Comparison of ENCODE assay signal across 8 cellular contexts in genomic region chr17:58416937-58417299, GRCh38. TPM values are rescaled to one million over a fixed set of nuclear protein-coding genes. Genes with fewer than 3 reads are reported as not detected.
DNase-seq lines count a peak whose midpoint lies in the region; ATAC-seq and TF ChIP-seq lines count a peak whose summit lies in the region.
"Had no signal": no experiment of that assay in that cellular context is flagged by ENCODE, and none has a peak within 500 bp of the region (broad histone marks: within the 10 kb centered on the region; RNA-seq: fewer than 3 reads in every experiment).

No MANE protein-coding gene starts in this region.

- TF ChIP-seq POLR2A in lower leg skin (IDR thresholded peaks at IDR 0.05) = no peak

- TF ChIP-seq CTCF in kidney epithelial cell (IDR thresholded peaks at IDR 0.05; ENCODE audit: insufficient read depth, low read length, poor library complexity, severe bottlenecking) (no peak), lower leg skin (IDR thresholded peaks at IDR 0.05) (no peak)

- H3K4me3 ChIP-seq in adipocyte (ENCODE audit: low read length) = no peak overlapping the region
- peak overlapping the region; percentile 49 for H3K4me3 ChIP-seq in kidney epithelial cell (ENCODE audit: low read depth, low read length)
- no peak overlapping the region for H3K4me3 ChIP-seq in lower leg skin (ENCODE audit: low read depth, poor library complexity, severe bottlenecking)

- H3K4me3 Mint-ChIP-seq in stimulated activated memory B cell treated with anti-CD40 and anti-IgM and Interleukin-4, amounts not matched to agents 10 μg/mL and 1 μg/mL and 100 μg/mL, for 72 hours = no peak overlapping the region

- WGBS in lower leg skin, 2 donors = 30 to 38% methylated on average over 6 of the region's 6 CpGs

- H3K9ac ChIP-seq in adipocyte (ENCODE audit: low read length) = peak overlapping the region; percentile 30

- DNase-seq in HuH-7.5 (ENCODE audit: low spot score) (peak; percentile 3), adipocyte (ENCODE audit: low read depth) (no peak), kidney epithelial cell (ENCODE audit: low read depth) (no peak), lower leg skin (ENCODE audit: low spot score in 2 of 2) (no peak), mucosa of gallbladder (ENCODE audit: low spot score) (no peak)
- DNase-seq: activated gamma-delta T cell had no signal

- H3K9me3 ChIP-seq in adipocyte (ENCODE audit: control insufficient read depth, low read length) = no peaks in the 10 kb centered on the region

- H3K27me3 Mint-ChIP-seq in stimulated activated memory B cell treated with anti-CD40 and anti-IgM and Interleukin-4, amounts not matched to agents 10 μg/mL and 1 μg/mL and 100 μg/mL, for 72 hours = no peaks in the 10 kb centered on the region

- H3K4me1 ChIP-seq in adipocyte (ENCODE audit: control insufficient read depth, insufficient read depth, low read length) = peaks cover 2% of the 10 kb centered on the region

- H3K36me3 Mint-ChIP-seq in stimulated activated memory B cell treated with anti-CD40 and anti-IgM and Interleukin-4, amounts not matched to agents 10 μg/mL and 1 μg/mL and 100 μg/mL, for 72 hours = no peaks in the 10 kb centered on the region

- H3K36me3 ChIP-seq in adipocyte (ENCODE audit: control insufficient read depth, insufficient read depth, low read length, severe bottlenecking) (no peaks in the 10 kb centered on the region), kidney epithelial cell (ENCODE audit: control insufficient read depth, insufficient read depth, low read length) (no peaks in the 10 kb centered on the region)

- H3K4me1 Mint-ChIP-seq in stimulated activated memory B cell treated with anti-CD40 and anti-IgM and Interleukin-4, amounts not matched to agents 10 μg/mL and 1 μg/mL and 100 μg/mL, for 72 hours = peaks cover 20% of the 10 kb centered on the region

- H3K9me3 Mint-ChIP-seq in stimulated activated memory B cell treated with anti-CD40 and anti-IgM and Interleukin-4, amounts not matched to agents 10 μg/mL and 1 μg/mL and 100 μg/mL, for 72 hours = no peaks in the 10 kb centered on the region

- ATAC-seq in stimulated activated memory B cell treated with anti-CD40 and anti-IgM and Interleukin-4, amounts not matched to agents 10 μg/mL and 1 μg/mL and 100 μg/mL, for 72 hours = no peak
- no peak for ATAC-seq in HG02678 (IDR thresholded peaks at IDR 0.05; ENCODE audit: unreplicated experiment)

- peaks cover 12% of the 10 kb centered on the region for H3K27me3 ChIP-seq in adipocyte (replicated peaks; ENCODE audit: control insufficient read depth, insufficient read depth, low read length)
- H3K27me3 ChIP-seq in kidney epithelial cell (ENCODE audit: control insufficient read depth, insufficient read depth, low read length) = no peaks in the 10 kb centered on the region

- H3K27ac Mint-ChIP-seq in stimulated activated memory B cell treated with anti-CD40 and anti-IgM and Interleukin-4, amounts not matched to agents 10 μg/mL and 1 μg/mL and 100 μg/mL, for 72 hours = peak overlapping the region; percentile 34

- intact Hi-C loops in lower leg skin (cut with DNase I; ENCODE audit: low total_unique reads) = loop anchor here (5.0 kb wide), 1 partner anchor 65 kb away; the partner anchor contains the start of gene SUPT4H1

RNA-seq across cellular contexts. Expression of gene RNF43, which starts 0.4 kb away (rescaled TPM):
- total RNA-seq in kidney epithelial cell (0.75 and 2.3 TPM in 2 replicates), lower leg skin (10 to 100 TPM; 11.0 to 20.0 (median 18.4) TPM), mucosa of gallbladder (19.0 TPM)
